Comparison of ENCODE assay signal across 8 cellular contexts in the genomic region with DNA sequence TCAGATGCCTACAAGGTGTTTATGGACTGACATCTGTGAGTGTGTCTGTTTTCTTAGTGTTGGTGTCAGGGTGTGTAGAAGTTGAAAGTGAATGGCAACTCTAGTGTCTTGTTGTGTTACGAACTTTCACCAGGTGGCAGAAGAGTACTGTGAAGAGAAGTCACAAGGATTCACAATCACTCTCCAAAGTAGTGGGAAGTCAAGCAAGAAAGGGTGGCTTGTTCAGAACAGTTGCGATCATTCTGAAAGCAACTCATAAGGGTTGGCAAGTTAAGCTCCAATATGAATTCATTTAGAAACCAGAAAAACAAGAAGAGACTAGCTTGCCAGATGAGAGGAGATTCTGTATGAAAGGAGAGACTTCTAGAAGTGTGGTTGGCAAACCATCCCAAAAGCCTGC.
DNase-seq lines count a peak whose midpoint lies in the region; ATAC-seq and TF ChIP-seq lines count a peak whose summit lies in the region.

No MANE protein-coding gene starts in this region.

- H3K27me3 Mint-ChIP-seq in Calu3 (ENCODE audit: unreplicated experiment): no peaks in the 10 kb centered on the region

- peaks cover 4% of the 10 kb centered on the region for H3K36me3 Mint-ChIP-seq in Calu3 (ENCODE audit: insufficient read depth, unreplicated experiment)
- no peaks in the 10 kb centered on the region for H3K36me3 Mint-ChIP-seq in activated naive CD4-positive, alpha-beta T cell treated with anti-CD3 and anti-CD28 coated beads, Interleukin-2, amount 50 U/mL, for 72 hours

- peaks cover 13% of the 10 kb centered on the region for H3K27me3 ChIP-seq in left ventricle myocardium inferior (ENCODE audit: low read depth)

- no peaks in the 10 kb centered on the region for H3K9me3 ChIP-seq in left ventricle myocardium inferior (replicated peaks)

- ATAC-seq in GM18861 (IDR thresholded peaks at IDR 0.05; ENCODE audit: unreplicated experiment): peak; percentile 60
- ATAC-seq in HG02973 (IDR thresholded peaks at IDR 0.05; ENCODE audit: unreplicated experiment): peak; percentile 53
- peak; percentile 51 to 92 for ATAC-seq in activated naive CD4-positive, alpha-beta T cell treated with anti-CD3 and anti-CD28 coated beads, Interleukin-2, amount 50 U/mL, for 72 hours

- DNase-seq in Calu3 (peak; percentile 64), NCI-H460 (ENCODE audit: extremely low read depth, low read depth) (peak; percentile 83), left ventricle myocardium inferior (no peak), skeletal muscle cell (ENCODE audit: low read depth) (peak; percentile 75), GM19238 (ENCODE audit: insufficient read length, low spot score) (no peak)
- DNase-seq in activated naive CD4-positive, alpha-beta T cell treated with anti-CD3 and anti-CD28 coated beads, Interleukin-2, amount 50 U/mL, for 72 hours (ENCODE audit: low spot score in 2 of 2): peak in 1 of 2 donors; percentile 50

- no peaks in the 10 kb centered on the region for H3K36me3 ChIP-seq in left ventricle myocardium inferior

- H3K27ac ChIP-seq in left ventricle myocardium inferior (replicated peaks): no peak overlapping the region

- H3K4me1 ChIP-seq in left ventricle myocardium inferior: peaks cover 13% of the 10 kb centered on the region

- intact Hi-C loops in Calu3 (cut with micrococcal nuclease; ENCODE audit: unreplicated experiment): loop anchor here (1.0 to 10.0 kb wide), 6 partner anchors 81 to 1079 kb away; a partner anchor contains a TSS
- intact Hi-C loops in left ventricle myocardium inferior (cut with micrococcal nuclease): loop anchor here (10.0 kb wide), 1 partner anchor 1080 kb away; a partner anchor contains a TSS

- peak; percentile 66 for TF ChIP-seq CTCF in Calu3 (IDR thresholded peaks at IDR 0.05; ENCODE audit: unreplicated experiment)
- TF ChIP-seq CTCF in left ventricle myocardium inferior (IDR thresholded peaks at IDR 0.05; ENCODE audit: borderline replicate concordance): peak; percentile 64

- H3K4me1 Mint-ChIP-seq in Calu3 (ENCODE audit: low read depth, unreplicated experiment): peaks cover 33% of the 10 kb centered on the region

- BruUV-seq in Calu3 (replicated peaks; lab: Mats Ljungman, UMichigan): no TSS peak

- H3K27ac Mint-ChIP-seq in Calu3 (ENCODE audit: unreplicated experiment): peak overlapping the region; percentile 80
- H3K27ac Mint-ChIP-seq in activated naive CD4-positive, alpha-beta T cell treated with anti-CD3 and anti-CD28 coated beads, Interleukin-2, amount 50 U/mL, for 72 hours: peak overlapping the region in 1 of 2 donors; percentile 29

- H3K4me3 Mint-ChIP-seq in Calu3 (ENCODE audit: low read depth, unreplicated experiment): peak overlapping the region; percentile 17

- CTCF ChIA-PET in Calu3 (lab: Charles Lee): interaction anchor here (0.5 to 3.2 kb wide), 6 partner anchors 81 to 1079 kb away, joined by 3 to 27 read pairs (median 8); a partner anchor contains a TSS

- no peaks in the 10 kb centered on the region for H3K9me3 Mint-ChIP-seq in Calu3 (ENCODE audit: low read depth, unreplicated experiment)
- peaks cover 0 to 4% of the 10 kb centered on the region in 2 donors for H3K9me3 Mint-ChIP-seq in activated naive CD4-positive, alpha-beta T cell treated with anti-CD3 and anti-CD28 coated beads, Interleukin-2, amount 50 U/mL, for 72 hours

- H3K4me3 ChIP-seq in left ventricle myocardium inferior: no peak overlapping the region
- no peak overlapping the region for H3K4me3 ChIP-seq in skeletal muscle cell (ENCODE audit: low read depth, low read length)

Comparison
In these comparisons a context has a peak if more than half of its experiments do, and no peak if none do; other contexts are left out.
1. DNase-seq: peak in Calu3 (single experiment), NCI-H460 (single experiment) and skeletal muscle cell (single experiment); none in left ventricle myocardium inferior (single experiment) and GM19238 (single experiment).
2. Peak in every context shown above with its lines, with median percentiles within 50 percentile points of each other: ATAC-seq.